ENCODE assay signal across 1 cellular context in the genomic region with DNA sequence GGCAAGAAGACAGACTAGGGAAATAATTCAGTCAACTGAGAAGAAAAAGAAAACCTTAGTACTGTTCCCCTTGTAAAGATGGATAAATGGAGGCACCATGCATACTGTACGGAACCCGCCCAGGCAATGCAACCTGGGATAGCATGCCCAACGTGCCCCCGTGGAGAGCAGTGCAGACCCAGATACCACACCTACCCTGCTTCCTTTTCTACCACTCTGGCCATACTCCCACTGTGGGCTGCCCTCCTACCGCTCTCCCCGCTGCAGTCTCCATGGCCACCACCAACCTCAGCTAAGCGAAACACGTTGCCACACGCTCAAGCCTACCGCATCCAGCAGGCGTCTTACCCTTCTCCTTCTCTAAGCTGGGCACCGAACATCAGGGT.
A peak's percentile ranks its signal among the peaks of the same experiment; 100 is the strongest.
TF ChIP-seq lines count a peak whose summit lies in the region.

No MANE protein-coding gene starts in this region.

TF ChIP-seq in K562, 482 proteins besides CTCF, POLR2A, EP300 and RAD21 (continued from another document and continues in another):
- TF ChIP-seq HNRNPLL (IDR thresholded peaks at IDR 0.05; ENCODE audit: low read depth, low read length, poor library complexity, severe bottlenecking) (peak; percentile 16), RB1 (IDR thresholded peaks at IDR 0.05; ENCODE audit: low read depth) (no peak), NR1H2 (CRISPR knock-in tag; IDR thresholded peaks at IDR 0.05) (no peak), MBD2 (IDR thresholded peaks at IDR 0.05; ENCODE audit: borderline replicate concordance, low read depth) (no peak), SUPT5H (IDR thresholded peaks at IDR 0.05) (peak; percentile 73; the same call in 1 of the 2 replicates), ADNP (tag; IDR thresholded peaks at IDR 0.05) (no peak), ZNF780A (CRISPR knock-in tag; IDR thresholded peaks at IDR 0.05) (no peak; the same call in 1 of the 2 replicates), ZNF778 (CRISPR knock-in tag; IDR thresholded peaks at IDR 0.05) (no peak), HNRNPK (IDR thresholded peaks at IDR 0.05; ENCODE audit: low read depth, low read length, poor library complexity, severe bottlenecking) (no peak), HDAC1 (IDR thresholded peaks at IDR 0.05) (peak in 1 of 2 experiments; percentile 55; a peak in 1 of 4 replicates), TGIF2 (CRISPR knock-in tag; IDR thresholded peaks at IDR 0.05) (no peak), BRCA1 (IDR thresholded peaks at IDR 0.05) (no peak), BRCA1 (CRISPR knock-in tag; IDR thresholded peaks at IDR 0.05) (0 out of 2 replicates have a peak, but pooled peaks have one; percentile 94), HDGF (IDR thresholded peaks at IDR 0.05) (no peak), PURB (CRISPR knock-in tag; IDR thresholded peaks at IDR 0.05; ENCODE audit: low read depth) (no peak), TAF15 (IDR thresholded peaks at IDR 0.05; ENCODE audit: low read depth, low read length) (no peak)
- TF ChIP-seq, protein P1, sequence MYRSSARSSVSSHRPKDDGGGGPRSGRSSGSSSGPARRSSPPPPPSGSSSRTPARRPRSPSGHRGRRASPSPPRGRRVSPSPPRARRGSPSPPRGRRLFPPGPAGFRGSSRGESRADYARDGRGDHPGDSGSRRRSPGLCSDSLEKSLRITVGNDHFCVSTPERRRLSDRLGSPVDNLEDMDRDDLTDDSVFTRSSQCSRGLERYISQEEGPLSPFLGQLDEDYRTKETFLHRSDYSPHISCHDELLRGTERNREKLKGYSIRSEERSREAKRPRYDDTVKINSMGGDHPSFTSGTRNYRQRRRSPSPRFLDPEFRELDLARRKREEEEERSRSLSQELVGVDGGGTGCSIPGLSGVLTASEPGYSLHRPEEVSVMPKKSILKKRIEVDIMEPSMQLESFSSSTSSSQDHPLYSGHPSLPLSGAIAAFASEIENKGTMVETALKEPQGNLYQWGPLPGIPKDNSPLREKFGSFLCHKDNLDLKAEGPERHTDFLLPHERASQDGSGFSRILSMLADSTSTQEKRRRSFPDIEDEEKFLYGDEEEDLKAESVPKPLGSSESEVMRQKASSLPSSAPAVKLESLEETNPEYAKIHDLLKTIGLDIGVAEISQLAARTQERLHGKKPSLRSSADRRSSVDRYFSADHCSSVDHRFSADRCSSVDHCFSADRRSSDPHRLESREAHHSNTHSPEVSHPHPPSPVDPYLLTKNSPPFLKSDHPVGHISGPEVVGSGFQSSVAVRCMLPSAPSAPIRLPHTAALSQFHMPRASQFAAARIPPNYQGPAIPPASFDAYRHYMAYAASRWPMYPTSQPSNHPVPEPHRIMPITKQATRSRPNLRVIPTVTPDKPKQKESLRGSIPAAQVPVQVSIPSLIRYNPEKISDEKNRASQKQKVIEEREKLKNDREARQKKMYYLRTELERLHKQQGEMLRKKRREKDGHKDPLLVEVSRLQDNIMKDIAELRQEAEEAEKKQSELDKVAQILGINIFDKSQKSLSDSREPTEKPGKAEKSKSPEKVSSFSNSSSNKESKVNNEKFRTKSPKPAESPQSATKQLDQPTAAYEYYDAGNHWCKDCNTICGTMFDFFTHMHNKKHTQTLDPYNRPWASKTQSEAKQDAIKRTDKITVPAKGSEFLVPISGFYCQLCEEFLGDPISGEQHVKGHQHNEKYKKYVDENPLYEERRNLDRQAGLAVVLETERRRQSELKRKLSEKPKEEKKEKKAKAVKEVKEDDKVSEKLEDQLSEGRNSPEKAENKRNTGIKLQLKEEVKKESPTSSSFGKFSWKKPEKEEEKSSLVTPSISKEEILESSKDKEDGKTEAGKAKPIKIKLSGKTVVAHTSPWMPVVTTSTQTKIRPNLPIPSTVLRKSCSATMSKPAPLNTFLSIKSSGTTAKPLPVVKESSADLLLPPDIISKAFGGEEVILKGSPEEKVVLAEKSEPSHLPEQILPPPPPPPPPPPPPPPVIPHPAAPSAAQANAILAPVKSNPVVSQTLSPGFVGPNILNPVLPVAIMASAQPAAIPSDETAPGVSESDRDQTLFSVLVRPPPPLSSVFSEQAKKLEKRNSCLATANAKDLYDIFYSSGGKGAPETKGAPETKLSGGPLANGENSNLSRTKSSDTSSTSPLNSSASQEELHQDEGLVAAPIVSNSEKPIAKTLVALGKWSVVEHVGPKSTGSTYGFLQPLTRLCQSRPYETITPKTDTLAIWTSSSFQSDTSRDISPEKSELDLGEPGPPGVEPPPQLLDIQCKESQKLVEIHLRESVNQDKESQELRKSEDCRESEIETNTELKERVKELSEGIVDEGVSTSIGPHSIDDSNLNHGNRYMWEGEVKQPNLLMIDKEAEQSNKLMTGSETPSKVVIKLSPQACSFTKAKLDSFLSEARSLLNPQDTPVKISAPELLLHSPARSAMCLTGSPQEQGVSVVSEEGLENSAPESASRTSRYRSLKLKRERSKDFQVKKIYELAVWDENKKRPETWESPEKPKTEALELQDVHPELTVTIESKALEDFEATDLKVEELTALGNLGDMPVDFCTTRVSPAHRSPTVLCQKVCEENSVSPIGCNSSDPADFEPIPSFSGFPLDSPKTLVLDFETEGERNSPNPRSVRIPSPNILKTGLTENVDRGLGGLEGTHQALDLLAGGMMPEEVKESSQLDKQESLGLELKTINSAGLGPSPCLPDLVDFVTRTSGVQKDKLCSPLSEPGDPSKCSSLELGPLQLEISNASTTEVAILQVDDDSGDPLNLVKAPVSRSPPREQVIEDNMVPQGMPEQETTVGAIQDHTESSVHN (IDR thresholded peaks at IDR 0.05; ENCODE audit: borderline replicate concordance in 1 of 2, low read depth in 1 of 2): no peak
- TF ChIP-seq, protein P2, sequence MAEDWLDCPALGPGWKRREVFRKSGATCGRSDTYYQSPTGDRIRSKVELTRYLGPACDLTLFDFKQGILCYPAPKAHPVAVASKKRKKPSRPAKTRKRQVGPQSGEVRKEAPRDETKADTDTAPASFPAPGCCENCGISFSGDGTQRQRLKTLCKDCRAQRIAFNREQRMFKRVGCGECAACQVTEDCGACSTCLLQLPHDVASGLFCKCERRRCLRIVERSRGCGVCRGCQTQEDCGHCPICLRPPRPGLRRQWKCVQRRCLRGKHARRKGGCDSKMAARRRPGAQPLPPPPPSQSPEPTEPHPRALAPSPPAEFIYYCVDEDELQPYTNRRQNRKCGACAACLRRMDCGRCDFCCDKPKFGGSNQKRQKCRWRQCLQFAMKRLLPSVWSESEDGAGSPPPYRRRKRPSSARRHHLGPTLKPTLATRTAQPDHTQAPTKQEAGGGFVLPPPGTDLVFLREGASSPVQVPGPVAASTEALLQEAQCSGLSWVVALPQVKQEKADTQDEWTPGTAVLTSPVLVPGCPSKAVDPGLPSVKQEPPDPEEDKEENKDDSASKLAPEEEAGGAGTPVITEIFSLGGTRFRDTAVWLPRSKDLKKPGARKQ (CRISPR knock-in tag; IDR thresholded peaks at IDR 0.05): no peak
- TF ChIP-seq, protein P3, sequence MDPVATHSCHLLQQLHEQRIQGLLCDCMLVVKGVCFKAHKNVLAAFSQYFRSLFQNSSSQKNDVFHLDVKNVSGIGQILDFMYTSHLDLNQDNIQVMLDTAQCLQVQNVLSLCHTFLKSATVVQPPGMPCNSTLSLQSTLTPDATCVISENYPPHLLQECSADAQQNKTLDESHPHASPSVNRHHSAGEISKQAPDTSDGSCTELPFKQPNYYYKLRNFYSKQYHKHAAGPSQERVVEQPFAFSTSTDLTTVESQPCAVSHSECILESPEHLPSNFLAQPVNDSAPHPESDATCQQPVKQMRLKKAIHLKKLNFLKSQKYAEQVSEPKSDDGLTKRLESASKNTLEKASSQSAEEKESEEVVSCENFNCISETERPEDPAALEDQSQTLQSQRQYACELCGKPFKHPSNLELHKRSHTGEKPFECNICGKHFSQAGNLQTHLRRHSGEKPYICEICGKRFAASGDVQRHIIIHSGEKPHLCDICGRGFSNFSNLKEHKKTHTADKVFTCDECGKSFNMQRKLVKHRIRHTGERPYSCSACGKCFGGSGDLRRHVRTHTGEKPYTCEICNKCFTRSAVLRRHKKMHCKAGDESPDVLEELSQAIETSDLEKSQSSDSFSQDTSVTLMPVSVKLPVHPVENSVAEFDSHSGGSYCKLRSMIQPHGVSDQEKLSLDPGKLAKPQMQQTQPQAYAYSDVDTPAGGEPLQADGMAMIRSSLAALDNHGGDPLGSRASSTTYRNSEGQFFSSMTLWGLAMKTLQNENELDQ (CRISPR knock-in tag; IDR thresholded peaks at IDR 0.05; ENCODE audit: borderline replicate concordance): 0 out of 2 replicates have a peak, but pooled peaks have one; percentile 29
- TF ChIP-seq, protein P4, sequence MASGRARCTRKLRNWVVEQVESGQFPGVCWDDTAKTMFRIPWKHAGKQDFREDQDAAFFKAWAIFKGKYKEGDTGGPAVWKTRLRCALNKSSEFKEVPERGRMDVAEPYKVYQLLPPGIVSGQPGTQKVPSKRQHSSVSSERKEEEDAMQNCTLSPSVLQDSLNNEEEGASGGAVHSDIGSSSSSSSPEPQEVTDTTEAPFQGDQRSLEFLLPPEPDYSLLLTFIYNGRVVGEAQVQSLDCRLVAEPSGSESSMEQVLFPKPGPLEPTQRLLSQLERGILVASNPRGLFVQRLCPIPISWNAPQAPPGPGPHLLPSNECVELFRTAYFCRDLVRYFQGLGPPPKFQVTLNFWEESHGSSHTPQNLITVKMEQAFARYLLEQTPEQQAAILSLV (tag; IDR thresholded peaks at IDR 0.05): no peak
- TF ChIP-seq, protein P5, sequence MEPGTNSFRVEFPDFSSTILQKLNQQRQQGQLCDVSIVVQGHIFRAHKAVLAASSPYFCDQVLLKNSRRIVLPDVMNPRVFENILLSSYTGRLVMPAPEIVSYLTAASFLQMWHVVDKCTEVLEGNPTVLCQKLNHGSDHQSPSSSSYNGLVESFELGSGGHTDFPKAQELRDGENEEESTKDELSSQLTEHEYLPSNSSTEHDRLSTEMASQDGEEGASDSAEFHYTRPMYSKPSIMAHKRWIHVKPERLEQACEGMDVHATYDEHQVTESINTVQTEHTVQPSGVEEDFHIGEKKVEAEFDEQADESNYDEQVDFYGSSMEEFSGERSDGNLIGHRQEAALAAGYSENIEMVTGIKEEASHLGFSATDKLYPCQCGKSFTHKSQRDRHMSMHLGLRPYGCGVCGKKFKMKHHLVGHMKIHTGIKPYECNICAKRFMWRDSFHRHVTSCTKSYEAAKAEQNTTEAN (CRISPR knock-in tag; IDR thresholded peaks at IDR 0.05): no peak
- TF ChIP-seq, protein P6, sequence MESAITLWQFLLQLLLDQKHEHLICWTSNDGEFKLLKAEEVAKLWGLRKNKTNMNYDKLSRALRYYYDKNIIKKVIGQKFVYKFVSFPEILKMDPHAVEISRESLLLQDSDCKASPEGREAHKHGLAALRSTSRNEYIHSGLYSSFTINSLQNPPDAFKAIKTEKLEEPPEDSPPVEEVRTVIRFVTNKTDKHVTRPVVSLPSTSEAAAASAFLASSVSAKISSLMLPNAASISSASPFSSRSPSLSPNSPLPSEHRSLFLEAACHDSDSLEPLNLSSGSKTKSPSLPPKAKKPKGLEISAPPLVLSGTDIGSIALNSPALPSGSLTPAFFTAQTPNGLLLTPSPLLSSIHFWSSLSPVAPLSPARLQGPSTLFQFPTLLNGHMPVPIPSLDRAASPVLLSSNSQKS (CRISPR knock-in tag; IDR thresholded peaks at IDR 0.05): peak; percentile 21; the same call in 1 of the 2 replicates
- TF ChIP-seq, protein P7, sequence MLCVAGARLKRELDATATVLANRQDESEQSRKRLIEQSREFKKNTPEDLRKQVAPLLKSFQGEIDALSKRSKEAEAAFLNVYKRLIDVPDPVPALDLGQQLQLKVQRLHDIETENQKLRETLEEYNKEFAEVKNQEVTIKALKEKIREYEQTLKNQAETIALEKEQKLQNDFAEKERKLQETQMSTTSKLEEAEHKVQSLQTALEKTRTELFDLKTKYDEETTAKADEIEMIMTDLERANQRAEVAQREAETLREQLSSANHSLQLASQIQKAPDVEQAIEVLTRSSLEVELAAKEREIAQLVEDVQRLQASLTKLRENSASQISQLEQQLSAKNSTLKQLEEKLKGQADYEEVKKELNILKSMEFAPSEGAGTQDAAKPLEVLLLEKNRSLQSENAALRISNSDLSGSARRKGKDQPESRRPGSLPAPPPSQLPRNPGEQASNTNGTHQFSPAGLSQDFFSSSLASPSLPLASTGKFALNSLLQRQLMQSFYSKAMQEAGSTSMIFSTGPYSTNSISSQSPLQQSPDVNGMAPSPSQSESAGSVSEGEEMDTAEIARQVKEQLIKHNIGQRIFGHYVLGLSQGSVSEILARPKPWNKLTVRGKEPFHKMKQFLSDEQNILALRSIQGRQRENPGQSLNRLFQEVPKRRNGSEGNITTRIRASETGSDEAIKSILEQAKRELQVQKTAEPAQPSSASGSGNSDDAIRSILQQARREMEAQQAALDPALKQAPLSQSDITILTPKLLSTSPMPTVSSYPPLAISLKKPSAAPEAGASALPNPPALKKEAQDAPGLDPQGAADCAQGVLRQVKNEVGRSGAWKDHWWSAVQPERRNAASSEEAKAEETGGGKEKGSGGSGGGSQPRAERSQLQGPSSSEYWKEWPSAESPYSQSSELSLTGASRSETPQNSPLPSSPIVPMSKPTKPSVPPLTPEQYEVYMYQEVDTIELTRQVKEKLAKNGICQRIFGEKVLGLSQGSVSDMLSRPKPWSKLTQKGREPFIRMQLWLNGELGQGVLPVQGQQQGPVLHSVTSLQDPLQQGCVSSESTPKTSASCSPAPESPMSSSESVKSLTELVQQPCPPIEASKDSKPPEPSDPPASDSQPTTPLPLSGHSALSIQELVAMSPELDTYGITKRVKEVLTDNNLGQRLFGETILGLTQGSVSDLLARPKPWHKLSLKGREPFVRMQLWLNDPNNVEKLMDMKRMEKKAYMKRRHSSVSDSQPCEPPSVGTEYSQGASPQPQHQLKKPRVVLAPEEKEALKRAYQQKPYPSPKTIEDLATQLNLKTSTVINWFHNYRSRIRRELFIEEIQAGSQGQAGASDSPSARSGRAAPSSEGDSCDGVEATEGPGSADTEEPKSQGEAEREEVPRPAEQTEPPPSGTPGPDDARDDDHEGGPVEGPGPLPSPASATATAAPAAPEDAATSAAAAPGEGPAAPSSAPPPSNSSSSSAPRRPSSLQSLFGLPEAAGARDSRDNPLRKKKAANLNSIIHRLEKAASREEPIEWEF (CRISPR knock-in tag; IDR thresholded peaks at IDR 0.05): no peak; the same call in 1 of the 2 replicates
- TF ChIP-seq, protein P8, sequence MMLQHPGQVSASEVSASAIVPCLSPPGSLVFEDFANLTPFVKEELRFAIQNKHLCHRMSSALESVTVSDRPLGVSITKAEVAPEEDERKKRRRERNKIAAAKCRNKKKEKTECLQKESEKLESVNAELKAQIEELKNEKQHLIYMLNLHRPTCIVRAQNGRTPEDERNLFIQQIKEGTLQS (IDR thresholded peaks at IDR 0.05): no peak
- TF ChIP-seq, protein P8 (CRISPR knock-in tag; conservative IDR thresholded peaks at IDR 0.05): 0 out of 2 replicates have a peak, but pooled peaks have one; percentile 36
